In genomic region chr14:68788275-68789001, GRCh38 we compare ENCODE assay signal across 8 cellular contexts. TPM values are rescaled to one million over a fixed set of nuclear protein-coding genes. Genes with fewer than 3 reads are reported as not detected.
DNase-seq lines count a peak whose midpoint lies in the region; ATAC-seq, FAIRE-seq and TF ChIP-seq lines count a peak whose summit lies in the region.

No MANE protein-coding gene starts in this region.

- H3F3A ChIP-seq in Loucy (ENCODE audit: low read depth) = peaks cover 9% of the 10 kb centered on the region; the same call in 1 of the 2 replicates

- POLR2A ChIA-PET in AG04449 (lab: Yijun Ruan, JAX) = interaction anchor here (0.7 to 4.7 kb wide), 7 partner anchors 8 to 660 kb away, joined by 3 to 46 read pairs (median 4); no protein-coding TSS in a partner anchor
- POLR2A ChIA-PET in naive thymus-derived CD8-positive, alpha-beta T cell (lab: Charles Lee) = interaction anchor here (0.6 to 15.3 kb wide), 30 partner anchors 7 to 536 kb away, joined by 3 to 1375 read pairs (median 6); no protein-coding TSS in a partner anchor

- H3K27me3 ChIP-seq in Loucy (ENCODE audit: insufficient read depth, low read length, poor library complexity, severe bottlenecking) = peaks cover 7% of the 10 kb centered on the region

- peak overlapping the region; percentile 99 for H3K9ac ChIP-seq in Loucy (ENCODE audit: low read depth, low read length, poor library complexity, severe bottlenecking)

- H3K9me3 ChIP-seq in Loucy (ENCODE audit: insufficient read depth, low read depth, low read length) = no peaks in the 10 kb centered on the region

- no peak overlapping the region for H2AFZ ChIP-seq in Loucy (ENCODE audit: low read length)

- CTCF ChIA-PET in AG04449 (lab: Yijun Ruan, JAX) = interaction anchor here (0.7 to 6.8 kb wide), 32 partner anchors 8 to 904 kb away, joined by 3 to 61 read pairs (median 4); no protein-coding TSS in a partner anchor

- FAIRE-seq in GM19239 (lab: Jason Lieb, UNC) = no peak

- peak overlapping the region; percentile 100 for H3K27ac Mint-ChIP-seq in dendritic cell treated with granulocyte-macrophage colony-stimulating factor and Interleukin-4, amounts not matched to agents 40 ng/mL and 50 ng/mL, for 4 days
- peak overlapping the region; percentile 91 to 100 (median 98) for H3K27ac Mint-ChIP-seq in naive thymus-derived CD8-positive, alpha-beta T cell

- H3K4me1 Mint-ChIP-seq in dendritic cell treated with granulocyte-macrophage colony-stimulating factor and Interleukin-4, amounts not matched to agents 40 ng/mL and 50 ng/mL, for 4 days (ENCODE audit: low read depth) = peaks cover 53% of the 10 kb centered on the region
- peaks cover 31 to 70% (median 61%) of the 10 kb centered on the region in 4 donors for H3K4me1 Mint-ChIP-seq in naive thymus-derived CD8-positive, alpha-beta T cell

- intact Hi-C loops in dendritic cell treated with granulocyte-macrophage colony-stimulating factor and Interleukin-4, amounts not matched to agents 40 ng/mL and 50 ng/mL, for 4 days (cut with micrococcal nuclease) = loop anchor here (2.0 to 10.0 kb wide), 6 partner anchors 46 to 540 kb away; no protein-coding TSS in a partner anchor

- no peaks in the 10 kb centered on the region for H3K27me3 Mint-ChIP-seq in dendritic cell treated with granulocyte-macrophage colony-stimulating factor and Interleukin-4, amounts not matched to agents 40 ng/mL and 50 ng/mL, for 4 days
- peaks cover 0 to 2% (median 0%) of the 10 kb centered on the region in 5 donors for H3K27me3 Mint-ChIP-seq in naive thymus-derived CD8-positive, alpha-beta T cell

- H4K20me1 ChIP-seq in Loucy (ENCODE audit: insufficient read depth, low read length, poor library complexity, severe bottlenecking) = peaks cover 48% of the 10 kb centered on the region

- ATAC-seq in naive thymus-derived CD8-positive, alpha-beta T cell = no peak
- ATAC-seq in GM19463 (IDR thresholded peaks at IDR 0.05; ENCODE audit: unreplicated experiment) (no peak), HG03196 (IDR thresholded peaks at IDR 0.05; ENCODE audit: unreplicated experiment) (no peak)

- H3K36me3 ChIP-seq in Loucy (ENCODE audit: insufficient read depth, low read length) = peaks cover 32% of the 10 kb centered on the region; the same call in 1 of the 2 replicates

- no peaks in the 10 kb centered on the region for H3K9me3 Mint-ChIP-seq in dendritic cell treated with granulocyte-macrophage colony-stimulating factor and Interleukin-4, amounts not matched to agents 40 ng/mL and 50 ng/mL, for 4 days
- no peaks in the 10 kb centered on the region for H3K9me3 Mint-ChIP-seq in naive thymus-derived CD8-positive, alpha-beta T cell

- peak overlapping the region; percentile 99 for H3K4me3 Mint-ChIP-seq in dendritic cell treated with granulocyte-macrophage colony-stimulating factor and Interleukin-4, amounts not matched to agents 40 ng/mL and 50 ng/mL, for 4 days
- H3K4me3 Mint-ChIP-seq in naive thymus-derived CD8-positive, alpha-beta T cell = peak overlapping the region; percentile 86 to 100 (median 92)

- DNase-seq in AG04449 (ENCODE audit: low read depth, low spot score) (no peak), dermis blood vessel endothelial cell (no peak), GM19239 (ENCODE audit: insufficient read length, low spot score) (no peak)
- DNase-seq in naive thymus-derived CD8-positive, alpha-beta T cell = peak in 1 of 10 donors; percentile 29

- H3K4me2 ChIP-seq in Loucy (ENCODE audit: low read depth, low read length, poor library complexity, severe bottlenecking) = peak overlapping the region; percentile 87

- H3K9me2 ChIP-seq in Loucy (replicated peaks; ENCODE audit: low read depth, low read length) = no peaks in the 10 kb centered on the region

- TF ChIP-seq CTCF in AG04449 (IDR thresholded peaks at IDR 0.05; ENCODE audit: insufficient read depth, low read length, missing control alignments) (no peak), Loucy (conservative IDR thresholded peaks at IDR 0.05; ENCODE audit: low read length) (no peak)

- H3K4me3 ChIP-seq in AG04449 (ENCODE audit: low read depth, low read length) (peak overlapping the region; percentile 99), Loucy (ENCODE audit: low read length, poor library complexity, severe bottlenecking) (peak overlapping the region; percentile 96)

- peaks cover 49% of the 10 kb centered on the region for H3K4me1 ChIP-seq in Loucy (ENCODE audit: insufficient read depth, low read length, poor library complexity, severe bottlenecking)

- H3K79me2 ChIP-seq in Loucy (ENCODE audit: insufficient read depth, low read length) = peaks cover 65% of the 10 kb centered on the region

- H3K36me3 Mint-ChIP-seq in dendritic cell treated with granulocyte-macrophage colony-stimulating factor and Interleukin-4, amounts not matched to agents 40 ng/mL and 50 ng/mL, for 4 days (ENCODE audit: low read depth) = peaks cover 75% of the 10 kb centered on the region
- H3K36me3 Mint-ChIP-seq in naive thymus-derived CD8-positive, alpha-beta T cell = peaks cover 25 to 54% (median 31%) of the 10 kb centered on the region in 3 donors

RNA-seq across cellular contexts. Expression of gene ZFP36L1, which starts 4.4 kb away (rescaled TPM):
- total RNA-seq in naive thymus-derived CD8-positive, alpha-beta T cell = 100 to 1,000 TPM; 201 to 222 TPM
- 100 to 1,000 TPM; 122 to 142 (median 134) TPM for polyA plus RNA-seq in naive thymus-derived CD8-positive, alpha-beta T cell
- 72.2 and 94.7 TPM in 2 replicates for total RNA-seq in dermis blood vessel endothelial cell
